ENCODE assay signal across 9 cellular contexts in genomic region chr2:194166818-194167217, GRCh38.
A peak's percentile ranks its signal among the peaks of the same experiment; 100 is the strongest.
DNase-seq lines count a peak whose midpoint lies in the region; ATAC-seq and TF ChIP-seq lines count a peak whose summit lies in the region.
"Had no signal": no experiment of that assay in that cellular context is flagged by ENCODE, and none has a peak within 500 bp of the region (broad histone marks: within the 10 kb centered on the region; RNA-seq: fewer than 3 reads in every experiment).

No MANE protein-coding gene starts in this region.

- no peak for TF ChIP-seq EP300 in gastroesophageal sphincter (IDR thresholded peaks at IDR 0.05)

- H3K27me3 ChIP-seq in HL-60 (ENCODE audit: insufficient read depth, poor library complexity, severe bottlenecking) (no peaks in the 10 kb centered on the region), uterus (no peaks in the 10 kb centered on the region), gastroesophageal sphincter (no peaks in the 10 kb centered on the region)

- H3K4me1 ChIP-seq in uterus, result no peaks in the 10 kb centered on the region
- no peaks in the 10 kb centered on the region for H3K4me1 ChIP-seq in gastroesophageal sphincter

- 48 to 49% methylated on average over 2 of the region's 2 CpGs for WGBS in gastroesophageal sphincter (ENCODE audit: low coverage in 1 of 2), 2 donors

- no peak overlapping the region for H3K4me3 ChIP-seq in HL-60 (replicated peaks; ENCODE audit: insufficient read depth, low read length)
- H3K4me3 ChIP-seq in uterus, result no peak overlapping the region
- no peak overlapping the region for H3K4me3 ChIP-seq in gastroesophageal sphincter

- peak; percentile 87 for ATAC-seq in GM21515 (IDR thresholded peaks at IDR 0.05; ENCODE audit: unreplicated experiment)
- ATAC-seq in gastroesophageal sphincter, result no peak
- ATAC-seq: naive thymus-derived CD4-positive, alpha-beta T cell had no signal

- H3K27me3 Mint-ChIP-seq in glutamatergic neuron (ENCODE audit: unreplicated experiment), result peaks cover 2% of the 10 kb centered on the region

- no peak overlapping the region for H3K4me3 Mint-ChIP-seq in glutamatergic neuron (ENCODE audit: unreplicated experiment)
- H3K4me3 Mint-ChIP-seq: naive thymus-derived CD4-positive, alpha-beta T cell had no signal

- H3K9me3 ChIP-seq in uterus (no peaks in the 10 kb centered on the region), gastroesophageal sphincter (no peaks in the 10 kb centered on the region)

- H3K4me1 Mint-ChIP-seq in glutamatergic neuron (ENCODE audit: low read depth, unreplicated experiment), result no peaks in the 10 kb centered on the region
- H3K4me1 Mint-ChIP-seq: naive thymus-derived CD4-positive, alpha-beta T cell had no signal

- no peak overlapping the region for H3K27ac Mint-ChIP-seq in glutamatergic neuron (ENCODE audit: unreplicated experiment)
- H3K27ac Mint-ChIP-seq: naive thymus-derived CD4-positive, alpha-beta T cell had no signal

- H3K27ac ChIP-seq in HL-60 (replicated peaks) (no peak overlapping the region), uterus (no peak overlapping the region), gastroesophageal sphincter (no peak overlapping the region)

- H3K36me3 ChIP-seq in uterus, result no peaks in the 10 kb centered on the region
- no peaks in the 10 kb centered on the region for H3K36me3 ChIP-seq in gastroesophageal sphincter

- no peaks in the 10 kb centered on the region for H3K9me3 Mint-ChIP-seq in glutamatergic neuron (ENCODE audit: unreplicated experiment)
- H3K9me3 Mint-ChIP-seq: naive thymus-derived CD4-positive, alpha-beta T cell had no signal

- intact Hi-C loops in uterus (cut with DNase I; ENCODE audit: low total_unique reads), result no loop called here

- DNase-seq in GF-D8 (lab: John Stamatoyannopoulos, UW) (peak; percentile 11), HL-60 (ENCODE audit: low read depth in 1 of 2, low spot score in 1 of 2) (peak in 1 of 2 experiments; percentile 3), SHP77 (lab: John Stamatoyannopoulos, UW) (peak; percentile 24 to 27), glutamatergic neuron (peak; percentile 16), uterus (no peak)
- no peak for DNase-seq in effector CD4-positive, alpha-beta T cell

- TF ChIP-seq POLR2A in uterus (IDR thresholded peaks at IDR 0.05) (no peak), gastroesophageal sphincter (IDR thresholded peaks at IDR 0.05) (no peak)

- TF ChIP-seq CTCF in HL-60 (IDR thresholded peaks at IDR 0.05; ENCODE audit: insufficient read depth, low read length) (peak; percentile 43), glutamatergic neuron (IDR thresholded peaks at IDR 0.05; ENCODE audit: partially characterized antibody, unreplicated experiment) (peak; percentile 71), uterus (IDR thresholded peaks at IDR 0.05) (no peak), gastroesophageal sphincter (IDR thresholded peaks at IDR 0.05) (peak in 2 of 4 experiments; percentile 12 to 30)

- H3K36me3 Mint-ChIP-seq in glutamatergic neuron (ENCODE audit: unreplicated experiment), result no peaks in the 10 kb centered on the region
- H3K36me3 Mint-ChIP-seq: naive thymus-derived CD4-positive, alpha-beta T cell had no signal

Comparison
In these comparisons a context has a peak if more than half of its experiments do, and no peak if none do; other contexts are left out.
1. DNase-seq: peak in GF-D8 (single experiment), SHP77 (2 of 2) and glutamatergic neuron (single experiment); none in uterus (0 of 2) and effector CD4-positive, alpha-beta T cell (single experiment).
2. CTCF ChIP-seq: peak in HL-60 (single experiment) and glutamatergic neuron (single experiment); none in uterus (0 of 4).